In the genomic region with DNA sequence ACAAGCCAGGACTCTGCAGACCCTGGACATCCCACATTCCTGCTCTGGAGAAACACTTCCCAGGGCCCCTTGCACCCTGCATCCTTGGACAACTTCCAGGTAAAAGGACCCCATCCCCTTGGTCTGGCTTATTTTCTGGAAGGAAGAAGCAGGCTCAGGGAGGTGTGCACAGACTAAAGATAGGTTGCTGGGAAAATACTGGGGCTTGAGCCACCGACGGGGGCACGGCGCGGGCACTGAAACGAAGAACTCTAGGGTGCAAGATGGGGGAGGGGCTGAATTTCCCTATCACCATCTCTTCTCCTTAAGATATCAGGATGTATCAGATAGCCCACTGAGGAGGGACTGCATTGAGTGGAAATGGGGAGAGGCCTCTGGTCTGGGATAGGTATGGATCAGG, we compare ENCODE assay signal across 1 cellular context.
TF ChIP-seq lines count a peak whose summit lies in the region.

No MANE protein-coding gene starts in this region.

TF ChIP-seq in IMR-90, 13 proteins besides CTCF, POLR2A, EP300 and RAD21 (continued from another document):
- no peak for TF ChIP-seq ELK1 (IDR thresholded peaks at IDR 0.05; ENCODE audit: borderline replicate concordance, low read depth, low read length)
- TF ChIP-seq, protein P1, sequence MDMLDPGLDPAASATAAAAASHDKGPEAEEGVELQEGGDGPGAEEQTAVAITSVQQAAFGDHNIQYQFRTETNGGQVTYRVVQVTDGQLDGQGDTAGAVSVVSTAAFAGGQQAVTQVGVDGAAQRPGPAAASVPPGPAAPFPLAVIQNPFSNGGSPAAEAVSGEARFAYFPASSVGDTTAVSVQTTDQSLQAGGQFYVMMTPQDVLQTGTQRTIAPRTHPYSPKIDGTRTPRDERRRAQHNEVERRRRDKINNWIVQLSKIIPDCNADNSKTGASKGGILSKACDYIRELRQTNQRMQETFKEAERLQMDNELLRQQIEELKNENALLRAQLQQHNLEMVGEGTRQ (IDR thresholded peaks at IDR 0.05; ENCODE audit: low read depth, low read length) = no peak
- TF ChIP-seq MXI1 (IDR thresholded peaks at IDR 0.05; ENCODE audit: borderline replicate concordance, low read depth, low read length) = no peak
- TF ChIP-seq NFE2L2 (IDR thresholded peaks at IDR 0.05; ENCODE audit: low read depth, low read length) = no peak
- TF ChIP-seq CEBPB (IDR thresholded peaks at IDR 0.05; ENCODE audit: low read depth, low read length) = no peak
- TF ChIP-seq CHD1 (IDR thresholded peaks at IDR 0.05; ENCODE audit: low read depth, low read length) = no peak
- TF ChIP-seq RFX5 (IDR thresholded peaks at IDR 0.05; ENCODE audit: low read depth, low read length) = no peak
- TF ChIP-seq SMC3 (IDR thresholded peaks at IDR 0.05; ENCODE audit: low read depth, low read length) = no peak
